In the genomic region with DNA sequence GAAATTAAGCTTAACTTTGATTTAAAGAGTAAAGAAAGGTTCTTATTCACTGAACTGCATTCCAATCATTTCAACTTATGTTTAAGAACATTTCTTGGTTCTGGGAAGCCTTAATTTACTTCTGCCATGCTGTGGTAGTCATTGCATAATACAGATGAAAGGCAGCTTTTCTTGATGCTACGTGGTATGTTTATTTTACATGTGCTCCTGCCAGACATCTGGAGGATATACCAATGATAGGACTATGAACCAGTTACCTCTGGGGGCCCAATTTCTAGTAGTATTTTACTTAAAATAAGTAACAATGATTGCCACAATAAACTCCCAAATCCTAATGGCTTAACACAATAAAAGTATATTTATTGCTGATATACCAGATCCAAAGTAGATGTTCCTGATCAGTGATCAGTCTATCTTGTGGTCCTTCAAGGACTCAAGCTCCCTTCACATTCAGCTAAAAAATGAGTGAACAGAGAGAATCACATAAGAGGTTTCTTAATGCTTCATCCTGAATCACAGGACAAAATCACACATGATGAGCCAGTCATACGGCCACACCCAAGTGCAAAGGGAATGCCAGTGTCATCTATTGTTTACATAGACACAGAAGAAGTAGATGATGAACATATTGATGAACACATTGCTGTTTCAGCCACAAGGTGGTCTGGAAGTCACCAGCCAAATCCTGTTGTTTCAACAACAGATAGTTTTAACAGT, we compare ENCODE assay signal across 20 cellular contexts. TPM values are rescaled to one million over a fixed set of nuclear protein-coding genes. Genes with fewer than 3 reads are reported as not detected.
DNase-seq lines count a peak whose midpoint lies in the region; TF ChIP-seq lines count a peak whose summit lies in the region.
"Had no signal": no experiment of that assay in that cellular context is flagged by ENCODE, and none has a peak within 500 bp of the region (broad histone marks: within the 10 kb centered on the region; RNA-seq: fewer than 3 reads in every experiment).

No MANE protein-coding gene starts in this region.

- H3K4me1 ChIP-seq in Caco-2: 0 out of 2 replicates have a peak, but pooled peaks cover 5% of the 10 kb centered on the region
- H3K4me1 ChIP-seq: psoas muscle had no signal

- POLR2A ChIA-PET in Caco-2 (lab: Charles Lee): no interaction called here

- no peaks in the 10 kb centered on the region for H3K36me3 Mint-ChIP-seq in Caco-2 (ENCODE audit: insufficient read depth, unreplicated experiment)
- H3K36me3 Mint-ChIP-seq: memory B cell; naive thymus-derived CD8-positive, alpha-beta T cell; stimulated activated effector memory CD8-positive, alpha-beta T cell treated with anti-CD3 and anti-CD28 coated beads, Interleukin-12 subunit alpha, Interleukin-12 subunit beta, amount 100 ng/mL, for 72 hours had no signal

- BruUV-seq in Caco-2 (replicated peaks; lab: Mats Ljungman, UMichigan): no TSS peak

- CTCF ChIA-PET in Caco-2 (lab: Charles Lee): no interaction called here

- DNase-seq in HS-5 (ENCODE audit: low read depth) (peak; percentile 53), amniotic epithelial cell (ENCODE audit: low read depth) (peak; percentile 51), fibroblast of peridontal ligament (ENCODE audit: extremely low read depth) (peak; percentile 92), smooth muscle cell of the brain vasculature (ENCODE audit: low read depth, low spot score) (peak; percentile 20), COLO668 (lab: John Stamatoyannopoulos, UW; ENCODE audit: unreplicated experiment) (no peak), SKM-1 treated with dmso at 0.1 percent for 144 hours (lab: John Stamatoyannopoulos, UW; ENCODE audit: unreplicated experiment) (no peak), Caco-2 (no peak)
- DNase-seq: activated B cell treated with CpG ODN at 0.5 μM for 24 hours; C1 segment of cervical spinal cord; DMS79; head of caudate nucleus; naive thymus-derived CD8-positive, alpha-beta T cell; NCI-H187; NCI-H345; psoas muscle; Right ventricle myocardium superior; tibial artery had no signal

- H3K9me3 Mint-ChIP-seq in Caco-2 (ENCODE audit: unreplicated experiment): peaks cover 15% of the 10 kb centered on the region

- H3K27ac Mint-ChIP-seq in Caco-2 (ENCODE audit: unreplicated experiment): no peak overlapping the region
- H3K27ac Mint-ChIP-seq: activated B cell treated with CpG ODN at 0.5 μM for 24 hours; memory B cell; naive thymus-derived CD8-positive, alpha-beta T cell; stimulated activated effector memory CD8-positive, alpha-beta T cell treated with anti-CD3 and anti-CD28 coated beads, Interleukin-12 subunit alpha, Interleukin-12 subunit beta, amount 100 ng/mL, for 72 hours; T-helper 1 cell treated with Interleukin-12 subunit alpha and Interleukin-12 subunit beta and Interleukin-4 antibody, amounts not matched to agents 30 μg/mL and 1 μg/mL, for 36 hours had no signal

- H3K27me3 Mint-ChIP-seq in Caco-2 (ENCODE audit: insufficient read depth, unreplicated experiment): no peaks in the 10 kb centered on the region
- H3K27me3 Mint-ChIP-seq: activated B cell treated with CpG ODN at 0.5 μM for 24 hours, memory B cell had no signal

- no peaks in the 10 kb centered on the region for H3K4me1 Mint-ChIP-seq in Caco-2 (ENCODE audit: low read depth, unreplicated experiment)
- H3K4me1 Mint-ChIP-seq: memory B cell; stimulated activated effector memory CD8-positive, alpha-beta T cell treated with anti-CD3 and anti-CD28 coated beads, Interleukin-12 subunit alpha, Interleukin-12 subunit beta, amount 100 ng/mL, for 72 hours had no signal

- intact Hi-C loops in Caco-2 (cut with micrococcal nuclease; ENCODE audit: unreplicated experiment): no loop called here

- no peaks in the 10 kb centered on the region for H3K36me3 ChIP-seq in Caco-2 (ENCODE audit: control insufficient read depth, insufficient read depth, low read length)
- H3K36me3 ChIP-seq: tibial artery had no signal

- TF ChIP-seq CTCF in Caco-2 (IDR thresholded peaks at IDR 0.05; ENCODE audit: insufficient read depth in 1 of 2, low read depth in 1 of 2, low read length in 1 of 2, severe bottlenecking in 1 of 2, unreplicated experiment in 1 of 2): no peak

- no peak overlapping the region for H3K4me3 ChIP-seq in Caco-2 (ENCODE audit: low read depth, low read length)
- H3K4me3 ChIP-seq: psoas muscle, tibial artery had no signal

- no peaks in the 10 kb centered on the region for H3K27me3 ChIP-seq in Caco-2 (replicated peaks; ENCODE audit: control insufficient read depth, insufficient read depth, low read length)
- H3K27me3 ChIP-seq: tibial artery had no signal

- no peak overlapping the region for H3K4me3 Mint-ChIP-seq in Caco-2 (ENCODE audit: unreplicated experiment)
- H3K4me3 Mint-ChIP-seq: activated B cell treated with CpG ODN at 0.5 μM for 24 hours; memory B cell; naive thymus-derived CD8-positive, alpha-beta T cell; stimulated activated effector memory CD8-positive, alpha-beta T cell treated with anti-CD3 and anti-CD28 coated beads, Interleukin-12 subunit alpha, Interleukin-12 subunit beta, amount 100 ng/mL, for 72 hours; T-helper 1 cell treated with Interleukin-12 subunit alpha and Interleukin-12 subunit beta and Interleukin-4 antibody, amounts not matched to agents 30 μg/mL and 1 μg/mL, for 36 hours had no signal

- peaks cover 11% of the 10 kb centered on the region for H3K9me3 ChIP-seq in Caco-2
- H3K9me3 ChIP-seq: psoas muscle had no signal

RNA-seq across cellular contexts. Expression of gene CCN2, which starts 56.5 kb away (rescaled TPM):
- 13.8 and 16.1 TPM in 2 replicates for total RNA-seq in Caco-2 (2022)

Comparison
In these comparisons a context has a peak if more than half of its experiments do, and no peak if none do; other contexts are left out.
1. DNase-seq: peak in HS-5 (single experiment), amniotic epithelial cell (single experiment), fibroblast of peridontal ligament (single experiment) and smooth muscle cell of the brain vasculature (single experiment); none in COLO668 (single experiment), SKM-1 treated with dmso at 0.1 percent for 144 hours (single experiment) and Caco-2 (0 of 2).